1 cellular context compared by ENCODE assay signal in the genomic region with DNA sequence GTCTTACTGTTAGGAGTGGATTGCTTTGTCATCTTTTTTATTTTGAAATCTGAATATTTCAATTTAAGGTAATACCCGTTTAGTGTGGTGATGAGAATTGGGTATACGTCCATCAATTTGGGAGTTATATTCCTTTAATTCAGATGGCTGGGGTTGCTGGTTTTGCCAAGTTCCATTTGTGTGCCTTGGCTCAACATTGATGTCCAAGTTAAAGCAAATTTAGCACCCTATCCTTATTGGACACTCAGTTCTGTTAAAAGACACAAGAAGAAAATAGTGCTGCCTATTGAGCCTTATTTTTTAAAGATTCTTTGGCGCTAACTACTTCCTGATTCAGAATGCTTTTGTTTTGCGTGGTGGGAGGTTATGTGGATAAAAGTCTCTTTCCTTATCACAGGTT.
TF ChIP-seq lines count a peak whose summit lies in the region.

No MANE protein-coding gene starts in this region.

TF ChIP-seq in WTC11, 78 proteins besides CTCF, POLR2A, EP300 and RAD21 (continued from another document):
- TF ChIP-seq, protein P1, sequence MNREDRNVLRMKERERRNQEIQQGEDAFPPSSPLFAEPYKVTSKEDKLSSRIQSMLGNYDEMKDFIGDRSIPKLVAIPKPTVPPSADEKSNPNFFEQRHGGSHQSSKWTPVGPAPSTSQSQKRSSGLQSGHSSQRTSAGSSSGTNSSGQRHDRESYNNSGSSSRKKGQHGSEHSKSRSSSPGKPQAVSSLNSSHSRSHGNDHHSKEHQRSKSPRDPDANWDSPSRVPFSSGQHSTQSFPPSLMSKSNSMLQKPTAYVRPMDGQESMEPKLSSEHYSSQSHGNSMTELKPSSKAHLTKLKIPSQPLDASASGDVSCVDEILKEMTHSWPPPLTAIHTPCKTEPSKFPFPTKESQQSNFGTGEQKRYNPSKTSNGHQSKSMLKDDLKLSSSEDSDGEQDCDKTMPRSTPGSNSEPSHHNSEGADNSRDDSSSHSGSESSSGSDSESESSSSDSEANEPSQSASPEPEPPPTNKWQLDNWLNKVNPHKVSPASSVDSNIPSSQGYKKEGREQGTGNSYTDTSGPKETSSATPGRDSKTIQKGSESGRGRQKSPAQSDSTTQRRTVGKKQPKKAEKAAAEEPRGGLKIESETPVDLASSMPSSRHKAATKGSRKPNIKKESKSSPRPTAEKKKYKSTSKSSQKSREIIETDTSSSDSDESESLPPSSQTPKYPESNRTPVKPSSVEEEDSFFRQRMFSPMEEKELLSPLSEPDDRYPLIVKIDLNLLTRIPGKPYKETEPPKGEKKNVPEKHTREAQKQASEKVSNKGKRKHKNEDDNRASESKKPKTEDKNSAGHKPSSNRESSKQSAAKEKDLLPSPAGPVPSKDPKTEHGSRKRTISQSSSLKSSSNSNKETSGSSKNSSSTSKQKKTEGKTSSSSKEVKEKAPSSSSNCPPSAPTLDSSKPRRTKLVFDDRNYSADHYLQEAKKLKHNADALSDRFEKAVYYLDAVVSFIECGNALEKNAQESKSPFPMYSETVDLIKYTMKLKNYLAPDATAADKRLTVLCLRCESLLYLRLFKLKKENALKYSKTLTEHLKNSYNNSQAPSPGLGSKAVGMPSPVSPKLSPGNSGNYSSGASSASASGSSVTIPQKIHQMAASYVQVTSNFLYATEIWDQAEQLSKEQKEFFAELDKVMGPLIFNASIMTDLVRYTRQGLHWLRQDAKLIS (CRISPR knock-in tag; IDR thresholded peaks at IDR 0.05; ENCODE audit: borderline replicate concordance), result no peak
- TF ChIP-seq, protein P2, sequence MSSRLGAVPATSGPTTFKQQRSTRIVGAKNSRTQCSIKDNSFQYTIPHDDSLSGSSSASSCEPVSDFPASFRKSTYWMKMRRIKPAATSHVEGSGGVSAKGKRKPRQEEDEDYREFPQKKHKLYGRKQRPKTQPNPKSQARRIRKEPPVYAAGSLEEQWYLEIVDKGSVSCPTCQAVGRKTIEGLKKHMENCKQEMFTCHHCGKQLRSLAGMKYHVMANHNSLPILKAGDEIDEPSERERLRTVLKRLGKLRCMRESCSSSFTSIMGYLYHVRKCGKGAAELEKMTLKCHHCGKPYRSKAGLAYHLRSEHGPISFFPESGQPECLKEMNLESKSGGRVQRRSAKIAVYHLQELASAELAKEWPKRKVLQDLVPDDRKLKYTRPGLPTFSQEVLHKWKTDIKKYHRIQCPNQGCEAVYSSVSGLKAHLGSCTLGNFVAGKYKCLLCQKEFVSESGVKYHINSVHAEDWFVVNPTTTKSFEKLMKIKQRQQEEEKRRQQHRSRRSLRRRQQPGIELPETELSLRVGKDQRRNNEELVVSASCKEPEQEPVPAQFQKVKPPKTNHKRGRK (CRISPR knock-in tag; IDR thresholded peaks at IDR 0.05; ENCODE audit: borderline replicate concordance), result no peak
- TF ChIP-seq ESRRA (CRISPR knock-in tag; IDR thresholded peaks at IDR 0.05; ENCODE audit: borderline replicate concordance) (no peak), CREB1 (CRISPR knock-in tag; IDR thresholded peaks at IDR 0.05) (no peak)
